ENCODE assay signal across 2 cellular contexts in genomic region chr16:4602330-4602729, GRCh38.
TF ChIP-seq lines count a peak whose summit lies in the region.

No MANE protein-coding gene starts in this region.

TF ChIP-seq in IMR-90, 13 proteins besides CTCF, POLR2A, EP300 and RAD21:
- TF ChIP-seq BHLHE40 (IDR thresholded peaks at IDR 0.05; ENCODE audit: low read depth, low read length) = no peak
- no peak for TF ChIP-seq SMC3 (IDR thresholded peaks at IDR 0.05; ENCODE audit: low read depth, low read length)
- no peak for TF ChIP-seq MAZ (IDR thresholded peaks at IDR 0.05; ENCODE audit: borderline replicate concordance, low read depth, low read length)
- TF ChIP-seq CEBPB (IDR thresholded peaks at IDR 0.05; ENCODE audit: low read depth, low read length) = no peak
- TF ChIP-seq NFE2L2 (IDR thresholded peaks at IDR 0.05; ENCODE audit: low read depth, low read length) = no peak
- no peak for TF ChIP-seq RFX5 (IDR thresholded peaks at IDR 0.05; ENCODE audit: low read depth, low read length)
- TF ChIP-seq FOS (IDR thresholded peaks at IDR 0.05; ENCODE audit: low read depth, low read length) = no peak
- TF ChIP-seq CHD1 (IDR thresholded peaks at IDR 0.05; ENCODE audit: low read depth, low read length) = no peak
- TF ChIP-seq RCOR1 (IDR thresholded peaks at IDR 0.05; ENCODE audit: insufficient replicate concordance, low read length) = no peak
- TF ChIP-seq MXI1 (IDR thresholded peaks at IDR 0.05; ENCODE audit: borderline replicate concordance, low read depth, low read length) = no peak

TF ChIP-seq in HepG2, 621 proteins besides CTCF, POLR2A, EP300 and RAD21:
- TF ChIP-seq KDM1A (CRISPR knock-in tag; IDR thresholded peaks at IDR 0.05) (no peak), ZNF776 (CRISPR knock-in tag; IDR thresholded peaks at IDR 0.05) (no peak), TCF12 (IDR thresholded peaks at IDR 0.05) (no peak), TCF12 (CRISPR knock-in tag; IDR thresholded peaks at IDR 0.05) (no peak), PATZ1 (CRISPR knock-in tag; IDR thresholded peaks at IDR 0.05) (peak; percentile 29; the same call in 1 of the 2 replicates), TBL1XR1 (IDR thresholded peaks at IDR 0.05; ENCODE audit: borderline replicate concordance, low read length, partially characterized antibody) (no peak)
